Comparison of ENCODE assay signal across 2 cellular contexts in genomic region chr19:45881082-45881908, GRCh38.
TF ChIP-seq lines count a peak whose summit lies in the region.

No MANE protein-coding gene starts in this region.

TF ChIP-seq in HEK293, 187 proteins besides CTCF, POLR2A, EP300 and RAD21 (continues in another document):
- TF ChIP-seq PRDM10 (tag by site-specific recombination; IDR thresholded peaks at IDR 0.05) (peak; percentile 35; the same call in 1 of the 2 replicates), ZNF639 (tag by site-specific recombination; IDR thresholded peaks at IDR 0.05) (0 out of 2 replicates have a peak, but pooled peaks have one; percentile 38), ZNF133 (tag by site-specific recombination; IDR thresholded peaks at IDR 0.05) (no peak), KLF17 (tag by site-specific recombination; IDR thresholded peaks at IDR 0.05) (no peak), ZFP3 (tag by site-specific recombination; IDR thresholded peaks at IDR 0.05; ENCODE audit: low read depth) (no peak), ZBTB17 (tag by site-specific recombination; IDR thresholded peaks at IDR 0.05) (peak; percentile 64), ZNF366 (tag by site-specific recombination; conservative IDR thresholded peaks at IDR 0.05) (peak; percentile 87), PRDM1 (tag by site-specific recombination; IDR thresholded peaks at IDR 0.05) (peak; percentile 89), ZNF76 (tag by site-specific recombination; IDR thresholded peaks at IDR 0.05; ENCODE audit: borderline replicate concordance, low read depth) (no peak), ZNF658 (tag by site-specific recombination; IDR thresholded peaks at IDR 0.05) (no peak), ZNF266 (tag by site-specific recombination; IDR thresholded peaks at IDR 0.05; ENCODE audit: low read depth) (no peak), ZNF629 (tag by site-specific recombination; IDR thresholded peaks at IDR 0.05) (peak; percentile 54; the same call in 1 of the 2 replicates), ZNF830 (tag by site-specific recombination; IDR thresholded peaks at IDR 0.05; ENCODE audit: low read depth) (no peak), ZSCAN30 (tag by site-specific recombination; IDR thresholded peaks at IDR 0.05) (no peak), ZNF626 (tag by site-specific recombination; IDR thresholded peaks at IDR 0.05) (no peak), SCRT2 (tag by site-specific recombination; IDR thresholded peaks at IDR 0.05) (peak; percentile 83), GLI2 (tag by site-specific recombination; IDR thresholded peaks at IDR 0.05; ENCODE audit: borderline replicate concordance, low read depth) (no peak)
- TF ChIP-seq, protein P1, sequence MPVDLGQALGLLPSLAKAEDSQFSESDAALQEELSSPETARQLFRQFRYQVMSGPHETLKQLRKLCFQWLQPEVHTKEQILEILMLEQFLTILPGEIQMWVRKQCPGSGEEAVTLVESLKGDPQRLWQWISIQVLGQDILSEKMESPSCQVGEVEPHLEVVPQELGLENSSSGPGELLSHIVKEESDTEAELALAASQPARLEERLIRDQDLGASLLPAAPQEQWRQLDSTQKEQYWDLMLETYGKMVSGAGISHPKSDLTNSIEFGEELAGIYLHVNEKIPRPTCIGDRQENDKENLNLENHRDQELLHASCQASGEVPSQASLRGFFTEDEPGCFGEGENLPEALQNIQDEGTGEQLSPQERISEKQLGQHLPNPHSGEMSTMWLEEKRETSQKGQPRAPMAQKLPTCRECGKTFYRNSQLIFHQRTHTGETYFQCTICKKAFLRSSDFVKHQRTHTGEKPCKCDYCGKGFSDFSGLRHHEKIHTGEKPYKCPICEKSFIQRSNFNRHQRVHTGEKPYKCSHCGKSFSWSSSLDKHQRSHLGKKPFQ (tag by site-specific recombination; IDR thresholded peaks at IDR 0.05), result peak; percentile 83
- TF ChIP-seq, protein P2, sequence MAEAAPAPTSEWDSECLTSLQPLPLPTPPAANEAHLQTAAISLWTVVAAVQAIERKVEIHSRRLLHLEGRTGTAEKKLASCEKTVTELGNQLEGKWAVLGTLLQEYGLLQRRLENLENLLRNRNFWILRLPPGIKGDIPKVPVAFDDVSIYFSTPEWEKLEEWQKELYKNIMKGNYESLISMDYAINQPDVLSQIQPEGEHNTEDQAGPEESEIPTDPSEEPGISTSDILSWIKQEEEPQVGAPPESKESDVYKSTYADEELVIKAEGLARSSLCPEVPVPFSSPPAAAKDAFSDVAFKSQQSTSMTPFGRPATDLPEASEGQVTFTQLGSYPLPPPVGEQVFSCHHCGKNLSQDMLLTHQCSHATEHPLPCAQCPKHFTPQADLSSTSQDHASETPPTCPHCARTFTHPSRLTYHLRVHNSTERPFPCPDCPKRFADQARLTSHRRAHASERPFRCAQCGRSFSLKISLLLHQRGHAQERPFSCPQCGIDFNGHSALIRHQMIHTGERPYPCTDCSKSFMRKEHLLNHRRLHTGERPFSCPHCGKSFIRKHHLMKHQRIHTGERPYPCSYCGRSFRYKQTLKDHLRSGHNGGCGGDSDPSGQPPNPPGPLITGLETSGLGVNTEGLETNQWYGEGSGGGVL (tag by site-specific recombination; IDR thresholded peaks at IDR 0.05), result 0 out of 2 replicates have a peak, but pooled peaks have one; percentile 28

TF ChIP-seq in K562, 482 proteins besides CTCF, POLR2A, EP300 and RAD21:
- TF ChIP-seq, protein P3, sequence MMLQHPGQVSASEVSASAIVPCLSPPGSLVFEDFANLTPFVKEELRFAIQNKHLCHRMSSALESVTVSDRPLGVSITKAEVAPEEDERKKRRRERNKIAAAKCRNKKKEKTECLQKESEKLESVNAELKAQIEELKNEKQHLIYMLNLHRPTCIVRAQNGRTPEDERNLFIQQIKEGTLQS (IDR thresholded peaks at IDR 0.05), result peak; percentile 95
- TF ChIP-seq, protein P3 (CRISPR knock-in tag; conservative IDR thresholded peaks at IDR 0.05), result no peak
- TF ChIP-seq SNIP1 (IDR thresholded peaks at IDR 0.05; ENCODE audit: low read depth) (no peak), GATAD2B (IDR thresholded peaks at IDR 0.05; ENCODE audit: borderline replicate concordance) (no peak), HINFP (tag; conservative IDR thresholded peaks at IDR 0.05; ENCODE audit: low read depth) (no peak), ELF1 (tag; IDR thresholded peaks at IDR 0.05) (no peak), JUND (IDR thresholded peaks at IDR 0.05; ENCODE audit: borderline replicate concordance, low read depth, low read length) (0 out of 2 replicates have a peak, but pooled peaks have one; percentile 10), JUND (tag; IDR thresholded peaks at IDR 0.05; ENCODE audit: borderline replicate concordance, low read depth, low read length) (peak; percentile 34; the same call in 1 of the 3 replicates), ATF7 (IDR thresholded peaks at IDR 0.05) (peak; percentile 87), CXXC5 (CRISPR knock-in tag; IDR thresholded peaks at IDR 0.05) (no peak)
- TF ChIP-seq, protein P4, sequence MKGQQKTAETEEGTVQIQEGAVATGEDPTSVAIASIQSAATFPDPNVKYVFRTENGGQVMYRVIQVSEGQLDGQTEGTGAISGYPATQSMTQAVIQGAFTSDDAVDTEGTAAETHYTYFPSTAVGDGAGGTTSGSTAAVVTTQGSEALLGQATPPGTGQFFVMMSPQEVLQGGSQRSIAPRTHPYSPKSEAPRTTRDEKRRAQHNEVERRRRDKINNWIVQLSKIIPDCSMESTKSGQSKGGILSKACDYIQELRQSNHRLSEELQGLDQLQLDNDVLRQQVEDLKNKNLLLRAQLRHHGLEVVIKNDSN (CRISPR knock-in tag; IDR thresholded peaks at IDR 0.05), result peak; percentile 36
- TF ChIP-seq, protein P5, sequence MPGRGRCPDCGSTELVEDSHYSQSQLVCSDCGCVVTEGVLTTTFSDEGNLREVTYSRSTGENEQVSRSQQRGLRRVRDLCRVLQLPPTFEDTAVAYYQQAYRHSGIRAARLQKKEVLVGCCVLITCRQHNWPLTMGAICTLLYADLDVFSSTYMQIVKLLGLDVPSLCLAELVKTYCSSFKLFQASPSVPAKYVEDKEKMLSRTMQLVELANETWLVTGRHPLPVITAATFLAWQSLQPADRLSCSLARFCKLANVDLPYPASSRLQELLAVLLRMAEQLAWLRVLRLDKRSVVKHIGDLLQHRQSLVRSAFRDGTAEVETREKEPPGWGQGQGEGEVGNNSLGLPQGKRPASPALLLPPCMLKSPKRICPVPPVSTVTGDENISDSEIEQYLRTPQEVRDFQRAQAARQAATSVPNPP (IDR thresholded peaks at IDR 0.05; ENCODE audit: borderline replicate concordance, insufficient read depth, insufficient read length), result no peak
